ENCODE assay signal across 1 cellular context in the genomic region with DNA sequence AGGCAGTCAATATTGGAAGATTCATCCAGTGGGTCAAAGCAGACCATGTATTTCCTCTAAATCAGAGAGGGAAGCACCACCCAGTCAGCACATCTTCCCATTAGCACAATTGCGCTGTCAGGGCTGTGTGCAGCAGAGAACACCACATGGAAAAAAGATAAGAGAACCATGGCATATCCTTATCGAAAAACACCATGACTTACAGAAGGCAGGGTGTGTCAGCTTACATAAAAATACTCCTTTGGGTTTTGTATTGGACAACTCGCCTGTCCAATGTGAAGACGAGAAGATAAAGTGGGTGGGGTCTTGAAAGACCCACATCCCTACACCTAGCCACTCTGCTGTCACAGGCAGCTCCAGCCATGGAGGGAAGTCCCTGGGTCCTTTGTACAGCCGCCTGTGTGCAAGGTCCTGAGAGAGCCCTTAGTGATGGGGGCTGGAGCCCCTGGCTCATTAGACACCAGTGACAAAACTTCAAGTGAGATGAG.
TF ChIP-seq lines count a peak whose summit lies in the region.

No MANE protein-coding gene starts in this region.

TF ChIP-seq in K562, 482 proteins besides CTCF, POLR2A, EP300 and RAD21 (continues in another document):
- TF ChIP-seq NCOA1 (IDR thresholded peaks at IDR 0.05; ENCODE audit: low read depth) (peak; percentile 74; the same call in 1 of the 2 replicates), CTBP1 (IDR thresholded peaks at IDR 0.05; ENCODE audit: borderline replicate concordance) (peak; percentile 92), ASH1L (IDR thresholded peaks at IDR 0.05; ENCODE audit: borderline replicate concordance, low read depth, partially characterized antibody) (no peak), ETV6 (IDR thresholded peaks at IDR 0.05; ENCODE audit: borderline replicate concordance in 1 of 2, low read depth in 2 of 2, low read length in 1 of 2) (peak in 1 of 2 experiments; percentile 81; a peak in 2 of 4 replicates), ETV6 (CRISPR knock-in tag; IDR thresholded peaks at IDR 0.05; ENCODE audit: borderline replicate concordance) (no peak), BHLHE40 (IDR thresholded peaks at IDR 0.05; ENCODE audit: low read length) (peak; percentile 39; the same call in 1 of the 2 replicates), CBX3 (IDR thresholded peaks at IDR 0.05; ENCODE audit: borderline replicate concordance in 1 of 2, low read length in 2 of 2) (peak in 1 of 2 experiments; percentile 81; a peak in 1 of 3 replicates), FOXM1 (IDR thresholded peaks at IDR 0.05; ENCODE audit: low read depth) (peak; percentile 81), FOXM1 (CRISPR knock-in tag; IDR thresholded peaks at IDR 0.05; ENCODE audit: low read depth) (no peak), CEBPB (tag; IDR thresholded peaks at IDR 0.05) (no peak), KLF1 (tag; IDR thresholded peaks at IDR 0.05) (peak; percentile 85), MAFG (tag; conservative IDR thresholded peaks at IDR 0.05) (peak; percentile 81), PML (IDR thresholded peaks at IDR 0.05; ENCODE audit: low read length) (peak; percentile 92), POLR2AphosphoS5 (IDR thresholded peaks at IDR 0.05; ENCODE audit: control insufficient read depth, insufficient read depth, low read depth, low read length) (peak; percentile 89), MGA (IDR thresholded peaks at IDR 0.05) (peak; percentile 52; the same call in 1 of the 2 replicates), DNMT1 (IDR thresholded peaks at IDR 0.05) (no peak), ZNF316 (IDR thresholded peaks at IDR 0.05) (peak; percentile 87), CREB1 (IDR thresholded peaks at IDR 0.05) (0 out of 2 replicates have a peak, but pooled peaks have one; percentile 53), CREB1 (CRISPR knock-in tag; IDR thresholded peaks at IDR 0.05) (no peak), SMARCC2 (IDR thresholded peaks at IDR 0.05; ENCODE audit: low read depth) (0 out of 2 replicates have a peak, but pooled peaks have one; percentile 65), NR2C2 (CRISPR knock-in tag; IDR thresholded peaks at IDR 0.05) (no peak), NR2C2 (tag; IDR thresholded peaks at IDR 0.05) (0 out of 2 replicates have a peak, but pooled peaks have one; percentile 29), TRIM28 (IDR thresholded peaks at IDR 0.05) (0 out of 2 replicates have a peak, but pooled peaks have one; percentile 35), ELF1 (tag; IDR thresholded peaks at IDR 0.05) (no peak), MBD2 (IDR thresholded peaks at IDR 0.05; ENCODE audit: borderline replicate concordance, low read depth) (0 out of 2 replicates have a peak, but pooled peaks have one; percentile 32), STAG1 (CRISPR knock-in tag; IDR thresholded peaks at IDR 0.05; ENCODE audit: borderline replicate concordance) (no peak), MXI1 (IDR thresholded peaks at IDR 0.05; ENCODE audit: low read depth, low read length) (peak; percentile 51; the same call in 1 of the 2 replicates), HDAC2 (IDR thresholded peaks at IDR 0.05) (peak; percentile 90), ZBTB11 (CRISPR knock-in tag; IDR thresholded peaks at IDR 0.05) (peak in 1 of 3 experiments; percentile 69; a peak in 1 of 6 replicates), LCOR (CRISPR knock-in tag; IDR thresholded peaks at IDR 0.05) (peak; percentile 94), NFE2L1 (tag; IDR thresholded peaks at IDR 0.05; ENCODE audit: borderline replicate concordance, low read depth) (no peak), TRIM24 (IDR thresholded peaks at IDR 0.05) (peak; percentile 88 to 90; a peak in 3 of 4 replicates), TEAD1 (CRISPR knock-in tag; IDR thresholded peaks at IDR 0.05) (no peak), CBX5 (IDR thresholded peaks at IDR 0.05; ENCODE audit: borderline replicate concordance, low read depth) (no peak), STAT5A (IDR thresholded peaks at IDR 0.05; ENCODE audit: borderline replicate concordance, low read length) (peak; percentile 88)
- TF ChIP-seq, protein P1, sequence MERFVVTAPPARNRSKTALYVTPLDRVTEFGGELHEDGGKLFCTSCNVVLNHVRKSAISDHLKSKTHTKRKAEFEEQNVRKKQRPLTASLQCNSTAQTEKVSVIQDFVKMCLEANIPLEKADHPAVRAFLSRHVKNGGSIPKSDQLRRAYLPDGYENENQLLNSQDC (CRISPR knock-in tag; IDR thresholded peaks at IDR 0.05) = no peak
- TF ChIP-seq, protein P2, sequence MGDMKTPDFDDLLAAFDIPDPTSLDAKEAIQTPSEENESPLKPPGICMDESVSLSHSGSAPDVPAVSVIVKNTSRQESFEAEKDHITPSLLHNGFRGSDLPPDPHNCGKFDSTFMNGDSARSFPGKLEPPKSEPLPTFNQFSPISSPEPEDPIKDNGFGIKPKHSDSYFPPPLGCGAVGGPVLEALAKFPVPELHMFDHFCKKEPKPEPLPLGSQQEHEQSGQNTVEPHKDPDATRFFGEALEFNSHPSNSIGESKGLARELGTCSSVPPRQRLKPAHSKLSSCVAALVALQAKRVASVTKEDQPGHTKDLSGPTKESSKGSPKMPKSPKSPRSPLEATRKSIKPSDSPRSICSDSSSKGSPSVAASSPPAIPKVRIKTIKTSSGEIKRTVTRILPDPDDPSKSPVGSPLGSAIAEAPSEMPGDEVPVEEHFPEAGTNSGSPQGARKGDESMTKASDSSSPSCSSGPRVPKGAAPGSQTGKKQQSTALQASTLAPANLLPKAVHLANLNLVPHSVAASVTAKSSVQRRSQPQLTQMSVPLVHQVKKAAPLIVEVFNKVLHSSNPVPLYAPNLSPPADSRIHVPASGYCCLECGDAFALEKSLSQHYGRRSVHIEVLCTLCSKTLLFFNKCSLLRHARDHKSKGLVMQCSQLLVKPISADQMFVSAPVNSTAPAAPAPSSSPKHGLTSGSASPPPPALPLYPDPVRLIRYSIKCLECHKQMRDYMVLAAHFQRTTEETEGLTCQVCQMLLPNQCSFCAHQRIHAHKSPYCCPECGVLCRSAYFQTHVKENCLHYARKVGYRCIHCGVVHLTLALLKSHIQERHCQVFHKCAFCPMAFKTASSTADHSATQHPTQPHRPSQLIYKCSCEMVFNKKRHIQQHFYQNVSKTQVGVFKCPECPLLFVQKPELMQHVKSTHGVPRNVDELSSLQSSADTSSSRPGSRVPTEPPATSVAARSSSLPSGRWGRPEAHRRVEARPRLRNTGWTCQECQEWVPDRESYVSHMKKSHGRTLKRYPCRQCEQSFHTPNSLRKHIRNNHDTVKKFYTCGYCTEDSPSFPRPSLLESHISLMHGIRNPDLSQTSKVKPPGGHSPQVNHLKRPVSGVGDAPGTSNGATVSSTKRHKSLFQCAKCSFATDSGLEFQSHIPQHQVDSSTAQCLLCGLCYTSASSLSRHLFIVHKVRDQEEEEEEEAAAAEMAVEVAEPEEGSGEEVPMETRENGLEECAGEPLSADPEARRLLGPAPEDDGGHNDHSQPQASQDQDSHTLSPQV (IDR thresholded peaks at IDR 0.05) = peak; percentile 65; the same call in 1 of the 2 replicates
- TF ChIP-seq, protein P3, sequence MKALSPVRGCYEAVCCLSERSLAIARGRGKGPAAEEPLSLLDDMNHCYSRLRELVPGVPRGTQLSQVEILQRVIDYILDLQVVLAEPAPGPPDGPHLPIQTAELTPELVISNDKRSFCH (CRISPR knock-in tag; IDR thresholded peaks at IDR 0.05) = no peak
- TF ChIP-seq, protein P3 (tag; IDR thresholded peaks at IDR 0.05) = peak; percentile 30; the same call in 1 of the 2 replicates
- TF ChIP-seq, protein P4, sequence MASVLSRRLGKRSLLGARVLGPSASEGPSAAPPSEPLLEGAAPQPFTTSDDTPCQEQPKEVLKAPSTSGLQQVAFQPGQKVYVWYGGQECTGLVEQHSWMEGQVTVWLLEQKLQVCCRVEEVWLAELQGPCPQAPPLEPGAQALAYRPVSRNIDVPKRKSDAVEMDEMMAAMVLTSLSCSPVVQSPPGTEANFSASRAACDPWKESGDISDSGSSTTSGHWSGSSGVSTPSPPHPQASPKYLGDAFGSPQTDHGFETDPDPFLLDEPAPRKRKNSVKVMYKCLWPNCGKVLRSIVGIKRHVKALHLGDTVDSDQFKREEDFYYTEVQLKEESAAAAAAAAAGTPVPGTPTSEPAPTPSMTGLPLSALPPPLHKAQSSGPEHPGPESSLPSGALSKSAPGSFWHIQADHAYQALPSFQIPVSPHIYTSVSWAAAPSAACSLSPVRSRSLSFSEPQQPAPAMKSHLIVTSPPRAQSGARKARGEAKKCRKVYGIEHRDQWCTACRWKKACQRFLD (CRISPR knock-in tag; IDR thresholded peaks at IDR 0.05) = no peak
